In genomic region chr14:33460119-33460518, GRCh38 we compare ENCODE assay signal across 22 cellular contexts.
A peak's percentile ranks its signal among the peaks of the same experiment; 100 is the strongest.
DNase-seq lines count a peak whose midpoint lies in the region; ATAC-seq and TF ChIP-seq lines count a peak whose summit lies in the region.
"Had no signal": no experiment of that assay in that cellular context is flagged by ENCODE, and none has a peak within 500 bp of the region (broad histone marks: within the 10 kb centered on the region; RNA-seq: fewer than 3 reads in every experiment).

No MANE protein-coding gene starts in this region.

- H3F3A ChIP-seq in GM23338 (replicated peaks; ENCODE audit: low read depth): no peaks in the 10 kb centered on the region

- no peak for TF ChIP-seq EP300 in sigmoid colon (IDR thresholded peaks at IDR 0.05)

- TF ChIP-seq CTCF in GM23338 (conservative IDR thresholded peaks at IDR 0.05; ENCODE audit: low read depth in 2 of 2) (no peak), sigmoid colon (IDR thresholded peaks at IDR 0.05) (no peak), GM13976 (IDR thresholded peaks at IDR 0.05; ENCODE audit: borderline replicate concordance, control extremely low read depth, extremely low read depth, insufficient read depth, missing control alignments) (no peak), heart left ventricle (IDR thresholded peaks at IDR 0.05) (no peak)

- H3K36me3 ChIP-seq in GM23338 (ENCODE audit: insufficient read depth) (no peaks in the 10 kb centered on the region), sigmoid colon (no peaks in the 10 kb centered on the region), heart left ventricle (no peaks in the 10 kb centered on the region)
- H3K36me3 ChIP-seq: BLaER1, HAP-1 had no signal

- 11 to 60% methylated on average over 1 of the region's 1 CpG for WGBS in sigmoid colon, 2 donors
- 69 to 86% (median 79%) methylated on average over 1 of the region's 1 CpG for WGBS in heart left ventricle, 4 donors

- H3K9me2 ChIP-seq in GM23338 (ENCODE audit: insufficient read depth): no peaks in the 10 kb centered on the region
- H3K9me2 ChIP-seq: SK-N-SH had no signal

- H3K9me3 Mint-ChIP-seq in GM23338: no peaks in the 10 kb centered on the region
- H3K9me3 Mint-ChIP-seq: CD4-positive, CD25-positive, alpha-beta regulatory T cell; HFFc6 had no signal

- no peak overlapping the region for H3K27ac ChIP-seq in GM23338 (ENCODE audit: low read depth)
- peak overlapping the region; percentile 5 for H3K27ac ChIP-seq in cingulate gyrus (ENCODE audit: low read depth, low read length)
- peak overlapping the region in 3 of 4 donors; percentile 12 to 62 (median 61) for H3K27ac ChIP-seq in sigmoid colon
- H3K27ac ChIP-seq in heart left ventricle: peak overlapping the region in 1 of 12 donors; percentile 35
- H3K27ac ChIP-seq: BLaER1 had no signal

- no peak overlapping the region for H3K4me3 Mint-ChIP-seq in GM23338
- H3K4me3 Mint-ChIP-seq: CD4-positive, CD25-positive, alpha-beta regulatory T cell; HFFc6 had no signal

- H3K4me1 ChIP-seq in GM23338 (ENCODE audit: insufficient read depth) (peaks cover 3% of the 10 kb centered on the region; the same call in 1 of the 2 replicates), sigmoid colon (peaks cover 0 to 68% (median 31%) of the 10 kb centered on the region in 4 donors), heart left ventricle (no peaks in the 10 kb centered on the region)
- H3K4me1 ChIP-seq: BLaER1, HAP-1 had no signal

- no peak for ATAC-seq in GM23338
- ATAC-seq in left colon: peak; percentile 82
- ATAC-seq in heart left ventricle: no peak

- H3K4me3 ChIP-seq in GM23338 (no peak overlapping the region), sigmoid colon (no peak overlapping the region), heart left ventricle (no peak overlapping the region)
- H3K4me3 ChIP-seq: BLaER1, HAP-1 had no signal

- no peak overlapping the region for H2AFZ ChIP-seq in GM23338

- peaks cover 8% of the 10 kb centered on the region; the same call in 2 of the 3 replicates for H3K4me1 Mint-ChIP-seq in GM23338
- H3K4me1 Mint-ChIP-seq: CD4-positive, CD25-positive, alpha-beta regulatory T cell had no signal

- no peaks in the 10 kb centered on the region for H3K36me3 Mint-ChIP-seq in GM23338 (ENCODE audit: low read depth)
- H3K36me3 Mint-ChIP-seq: CD4-positive, CD25-positive, alpha-beta regulatory T cell had no signal

- H3K4me2 ChIP-seq in GM23338: no peak overlapping the region
- H3K4me2 ChIP-seq: BLaER1, SK-N-SH had no signal

- no peaks in the 10 kb centered on the region for H3K27me3 Mint-ChIP-seq in GM23338 (ENCODE audit: insufficient read depth, low read depth, poor library complexity)

- in situ Hi-C loops in GM13976 (cut with MboI; ENCODE audit: low sequenced_read_pairs, unreplicated experiment): no loop called here

- no peak for TF ChIP-seq POLR2A in sigmoid colon (IDR thresholded peaks at IDR 0.05)
- no peak for TF ChIP-seq POLR2A in heart left ventricle (IDR thresholded peaks at IDR 0.05)

- 0 out of 2 replicates have a peak overlapping the region, but pooled peaks have one; percentile 65 for H3K27ac Mint-ChIP-seq in GM23338
- H3K27ac Mint-ChIP-seq: CD4-positive, CD25-positive, alpha-beta regulatory T cell; HFFc6 had no signal

- H3K9me3 ChIP-seq in sigmoid colon (no peaks in the 10 kb centered on the region), heart left ventricle (no peaks in the 10 kb centered on the region)
- H3K9me3 ChIP-seq: BLaER1, HAP-1, SK-N-SH had no signal

- no peaks in the 10 kb centered on the region for H3K79me2 ChIP-seq in GM23338 (replicated peaks; ENCODE audit: insufficient read depth)

- DNase-seq in GM23338 (ENCODE audit: low spot score): no peak
- DNase-seq in left colon: no peak
- DNase-seq in sigmoid colon: peak; percentile 70
- DNase-seq in GM13976 (ENCODE audit: low spot score): no peak
- no peak for DNase-seq in NCI-H82 (lab: John Stamatoyannopoulos, UW)
- DNase-seq in H4 (ENCODE audit: low spot score): no peak
- DNase-seq in heart left ventricle: no peak
- DNase-seq: CD4-positive, CD25-positive, alpha-beta regulatory T cell; DMS153; DND-41; HFFc6; KBM-7; NCI-H1694; NCI-H2029 treated with DMSO at 0.1 percent for 48 hours; NCI-H2171 treated with DMSO at 0.1 percent for 48 hours; NCI-H345; NCI-H510A treated with DMSO at 0.1 percent for 48 hours; NCI-H748 treated with DMSO at 0.1 percent for 48 hours; SK-N-SH had no signal

- no peaks in the 10 kb centered on the region for H3K27me3 ChIP-seq in GM23338 (ENCODE audit: insufficient read depth)
- no peaks in the 10 kb centered on the region for H3K27me3 ChIP-seq in sigmoid colon
- H3K27me3 ChIP-seq in heart left ventricle: no peaks in the 10 kb centered on the region
- H3K27me3 ChIP-seq: BLaER1 had no signal

- intact Hi-C loops in left colon (cut with DNase I, micrococcal nuclease) (no loop called here), sigmoid colon (cut with DNase I) (no loop called here), heart left ventricle (cut with DNase I) (no loop called here)

- no peaks in the 10 kb centered on the region for H4K20me1 ChIP-seq in GM23338 (replicated peaks; ENCODE audit: insufficient read depth)
- H4K20me1 ChIP-seq: BLaER1 had no signal

TF ChIP-seq in GM23338, 12 proteins besides CTCF, POLR2A, EP300 and RAD21:
- TF ChIP-seq, protein P1, sequence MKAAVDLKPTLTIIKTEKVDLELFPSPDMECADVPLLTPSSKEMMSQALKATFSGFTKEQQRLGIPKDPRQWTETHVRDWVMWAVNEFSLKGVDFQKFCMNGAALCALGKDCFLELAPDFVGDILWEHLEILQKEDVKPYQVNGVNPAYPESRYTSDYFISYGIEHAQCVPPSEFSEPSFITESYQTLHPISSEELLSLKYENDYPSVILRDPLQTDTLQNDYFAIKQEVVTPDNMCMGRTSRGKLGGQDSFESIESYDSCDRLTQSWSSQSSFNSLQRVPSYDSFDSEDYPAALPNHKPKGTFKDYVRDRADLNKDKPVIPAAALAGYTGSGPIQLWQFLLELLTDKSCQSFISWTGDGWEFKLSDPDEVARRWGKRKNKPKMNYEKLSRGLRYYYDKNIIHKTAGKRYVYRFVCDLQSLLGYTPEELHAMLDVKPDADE (IDR thresholded peaks at IDR 0.05): no peak
- TF ChIP-seq EZH2phosphoT487 (IDR thresholded peaks at IDR 0.05; ENCODE audit: unreplicated experiment): no peak
